Comparison of ENCODE assay signal across 9 cellular contexts in genomic region chr3:150097588-150097890, GRCh38.
DNase-seq lines count a peak whose midpoint lies in the region; ATAC-seq lines count a peak whose summit lies in the region.
"Had no signal": no experiment of that assay in that cellular context is flagged by ENCODE, and none has a peak within 500 bp of the region (broad histone marks: within the 10 kb centered on the region; RNA-seq: fewer than 3 reads in every experiment).

No MANE protein-coding gene starts in this region.

- H3K4me3 ChIP-seq in SJSA1, result no peak overlapping the region
- H3K4me3 ChIP-seq in naive thymus-derived CD4-positive, alpha-beta T cell (ENCODE audit: low read length), result no peak overlapping the region
- H3K4me3 ChIP-seq: mucosa of descending colon had no signal

- no peaks in the 10 kb centered on the region for H3K36me3 Mint-ChIP-seq in naive thymus-derived CD4-positive, alpha-beta T cell
- H3K36me3 Mint-ChIP-seq in T-helper 17 cell (ENCODE audit: low read depth), result no peaks in the 10 kb centered on the region

- H3K27ac ChIP-seq in SJSA1 (peak overlapping the region; percentile 11; the same call in 1 of the 2 replicates), substantia nigra (ENCODE audit: low read depth, low read length, poor library complexity, severe bottlenecking) (no peak overlapping the region)
- no peak overlapping the region for H3K27ac ChIP-seq in naive thymus-derived CD4-positive, alpha-beta T cell (ENCODE audit: low read depth, low read length)

- no peak overlapping the region for H3K27ac Mint-ChIP-seq in naive thymus-derived CD4-positive, alpha-beta T cell
- no peak overlapping the region for H3K27ac Mint-ChIP-seq in T-helper 17 cell

- no peaks in the 10 kb centered on the region for H3K27me3 ChIP-seq in SJSA1 (replicated peaks)
- H3K27me3 ChIP-seq in naive thymus-derived CD4-positive, alpha-beta T cell (ENCODE audit: control insufficient read depth in 2 of 2, insufficient read depth in 2 of 2, low read length in 2 of 2), result no peaks in the 10 kb centered on the region

- DNase-seq in GM03348 (ENCODE audit: low spot score), result peak; percentile 41
- DNase-seq in SJSA1 (ENCODE audit: low read depth in 1 of 2, low spot score in 2 of 2), result no peak
- peak; percentile 29 for DNase-seq in kidney tubule cell (ENCODE audit: low spot score)
- DNase-seq in substantia nigra (lab: John Stamatoyannopoulos, UW), result no peak
- no peak for DNase-seq in NCI-H524 treated with DMSO at 0.1 percent for 48 hours (lab: John Stamatoyannopoulos, UW)
- DNase-seq in naive thymus-derived CD4-positive, alpha-beta T cell, result no peak
- DNase-seq in T-helper 17 cell, result no peak
- DNase-seq: mucosa of descending colon had no signal

- POLR2A ChIA-PET in naive thymus-derived CD4-positive, alpha-beta T cell (lab: Charles Lee), result no interaction called here

- no peak overlapping the region for H3K4me3 Mint-ChIP-seq in naive thymus-derived CD4-positive, alpha-beta T cell
- no peak overlapping the region for H3K4me3 Mint-ChIP-seq in T-helper 17 cell

- intact Hi-C loops in naive thymus-derived CD4-positive, alpha-beta T cell (cut with micrococcal nuclease), result loop anchor here in 1 of 2 donors (10.0 kb wide), 1 partner anchor 57 kb away; no protein-coding TSS in a partner anchor

- peaks cover 0 to 9% (median 5%) of the 10 kb centered on the region in 5 donors for H3K27me3 Mint-ChIP-seq in naive thymus-derived CD4-positive, alpha-beta T cell
- peaks cover 5% of the 10 kb centered on the region for H3K27me3 Mint-ChIP-seq in T-helper 17 cell

- peaks cover 25% of the 10 kb centered on the region for H3K4me1 ChIP-seq in SJSA1 (replicated peaks)
- H3K4me1 ChIP-seq in naive thymus-derived CD4-positive, alpha-beta T cell (ENCODE audit: control insufficient read depth in 2 of 2, insufficient read depth in 2 of 2, low read length in 2 of 2), result no peaks in the 10 kb centered on the region

- CTCF ChIA-PET in naive thymus-derived CD4-positive, alpha-beta T cell (lab: Charles Lee), result no interaction called here

- peaks cover 0 to 4% (median 0%) of the 10 kb centered on the region in 7 donors for H3K4me1 Mint-ChIP-seq in naive thymus-derived CD4-positive, alpha-beta T cell
- no peaks in the 10 kb centered on the region for H3K4me1 Mint-ChIP-seq in T-helper 17 cell

- ATAC-seq in HG02588 (IDR thresholded peaks at IDR 0.05; ENCODE audit: unreplicated experiment), result peak; percentile 41
- no peak for ATAC-seq in naive thymus-derived CD4-positive, alpha-beta T cell
- no peak for ATAC-seq in T-helper 17 cell
- ATAC-seq: mucosa of descending colon had no signal

- H3K9me3 Mint-ChIP-seq in naive thymus-derived CD4-positive, alpha-beta T cell, result peaks cover 0 to 13% (median 4%) of the 10 kb centered on the region in 11 donors

- H3K9me3 ChIP-seq in SJSA1 (replicated peaks) (no peaks in the 10 kb centered on the region), T-helper 17 cell (ENCODE audit: control insufficient read depth, low read length, poor library complexity, severe bottlenecking) (no peaks in the 10 kb centered on the region)
- no peaks in the 10 kb centered on the region for H3K9me3 ChIP-seq in naive thymus-derived CD4-positive, alpha-beta T cell (ENCODE audit: control insufficient read depth in 2 of 3, low read length in 3 of 3)
- H3K9me3 ChIP-seq: mucosa of descending colon had no signal

- no peaks in the 10 kb centered on the region for H3K36me3 ChIP-seq in SJSA1
- no peaks in the 10 kb centered on the region for H3K36me3 ChIP-seq in naive thymus-derived CD4-positive, alpha-beta T cell (ENCODE audit: control insufficient read depth in 2 of 3, insufficient read depth in 3 of 3, low read length in 3 of 3)

Comparison
In these comparisons a context has a peak if more than half of its experiments do, and no peak if none do; other contexts are left out.
1. DNase-seq: peak in GM03348 (single experiment) and kidney tubule cell (single experiment); none in SJSA1 (0 of 2), substantia nigra (0 of 49), NCI-H524 treated with DMSO at 0.1 percent for 48 hours (single experiment), naive thymus-derived CD4-positive, alpha-beta T cell (0 of 9) and T-helper 17 cell (0 of 3).